Comparison of ENCODE assay signal across 8 cellular contexts in the genomic region with DNA sequence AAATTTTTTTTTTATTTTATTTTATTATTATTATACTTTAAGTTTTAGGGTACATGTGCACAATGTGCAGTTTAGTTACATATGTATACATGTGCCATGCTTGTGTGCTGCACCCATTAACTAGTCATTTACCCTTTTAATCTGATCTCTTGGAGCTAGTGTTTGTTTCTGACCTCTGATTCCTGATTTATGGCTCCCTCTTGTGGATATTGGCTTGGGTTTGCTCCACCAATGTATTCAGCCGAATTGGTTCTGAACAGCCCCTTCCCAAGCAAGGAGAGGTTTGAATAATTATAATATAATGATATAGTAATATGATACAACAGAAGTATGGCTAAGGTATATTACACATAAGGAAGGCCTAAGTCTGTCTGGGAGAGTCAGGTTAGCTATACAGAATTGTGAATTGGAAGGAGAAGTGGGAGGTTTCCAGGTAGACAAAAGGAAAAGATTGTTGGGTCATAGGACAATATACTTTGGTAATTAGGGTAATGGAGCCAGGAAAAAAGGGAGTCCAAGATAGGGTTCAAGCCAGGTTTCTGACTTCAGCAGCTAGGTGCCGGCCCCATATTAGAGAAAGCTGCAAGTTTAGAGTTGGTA. TPM values are rescaled to one million over a fixed set of nuclear protein-coding genes. Genes with fewer than 3 reads are reported as not detected.
A peak's percentile ranks its signal among the peaks of the same experiment; 100 is the strongest.
DNase-seq lines count a peak whose midpoint lies in the region; ATAC-seq and TF ChIP-seq lines count a peak whose summit lies in the region.

No MANE protein-coding gene starts in this region.

- H3K27me3 ChIP-seq in BJ (ENCODE audit: control insufficient read depth, insufficient read depth, low read length) (no peaks in the 10 kb centered on the region; the same call in 1 of the 2 replicates), tibial nerve (no peaks in the 10 kb centered on the region)

- CTCF ChIA-PET in BJ (lab: Yijun Ruan, JAX): interaction anchor here (0.6 to 3.3 kb wide), 35 partner anchors 9 to 876 kb away, joined by 3 to 40 read pairs (median 3); partner anchors contain the start of gene IVNS1ABP

- H3K36me3 ChIP-seq in BJ (ENCODE audit: control insufficient read depth, insufficient read depth, low read length) (no peaks in the 10 kb centered on the region), tibial nerve (no peaks in the 10 kb centered on the region)

- H3K27ac ChIP-seq in tibial nerve: no peak overlapping the region

- no peak overlapping the region for H3K27ac Mint-ChIP-seq in effector memory CD8-positive, alpha-beta T cell

- no peaks in the 10 kb centered on the region for H3K9me3 ChIP-seq in tibial nerve

- TF ChIP-seq EP300 in tibial nerve (IDR thresholded peaks at IDR 0.05): no peak

- ATAC-seq in GM18499 (IDR thresholded peaks at IDR 0.05; ENCODE audit: insufficient read depth, unreplicated experiment): peak; percentile 50
- peak; percentile 75 for ATAC-seq in HG03280 (IDR thresholded peaks at IDR 0.05; ENCODE audit: unreplicated experiment)
- no peak for ATAC-seq in effector memory CD8-positive, alpha-beta T cell (replicated peaks)

- H3K36me3 Mint-ChIP-seq in effector memory CD8-positive, alpha-beta T cell (ENCODE audit: insufficient read depth): no peaks in the 10 kb centered on the region

- no peaks in the 10 kb centered on the region for H3K4me1 ChIP-seq in tibial nerve

- peaks cover 0 to 8% of the 10 kb centered on the region in 2 donors for H3K27me3 Mint-ChIP-seq in effector memory CD8-positive, alpha-beta T cell

- POLR2A ChIA-PET in BJ (lab: Charles Lee): interaction anchor here (0.6 kb wide), 1 partner anchor 15 kb away, joined by 4 read pairs; no protein-coding TSS in a partner anchor

- peak; percentile 59 for TF ChIP-seq CTCF in BJ (IDR thresholded peaks at IDR 0.05; ENCODE audit: insufficient read depth, low read depth, low read length)
- TF ChIP-seq CTCF in tibial nerve (IDR thresholded peaks at IDR 0.05): peak; percentile 23 to 54 (median 35)

- no peaks in the 10 kb centered on the region for H3K9me3 Mint-ChIP-seq in effector memory CD8-positive, alpha-beta T cell

- no peak overlapping the region for H3K4me3 Mint-ChIP-seq in effector memory CD8-positive, alpha-beta T cell

- no peak for TF ChIP-seq POLR2A in tibial nerve (IDR thresholded peaks at IDR 0.05)

- 49 to 50% methylated on average over 2 of the region's 2 CpGs for WGBS in tibial nerve, 2 donors

- peaks cover 7 to 9% of the 10 kb centered on the region in 2 donors for H3K4me1 Mint-ChIP-seq in effector memory CD8-positive, alpha-beta T cell (ENCODE audit: low read depth in 2 of 2)

- no peak overlapping the region for H3K4me3 ChIP-seq in BJ (ENCODE audit: low read depth, low read length)
- H3K4me3 ChIP-seq in tibial nerve: no peak overlapping the region

- DNase-seq in BJ (ENCODE audit: low read depth) (no peak), NCI-H446 treated with DMSO at 0.1 percent for 48 hours (lab: John Stamatoyannopoulos, UW) (peak; percentile 18), amniotic stem cell (lab: John Stamatoyannopoulos, UW) (peak; percentile 2), iris pigment epithelial cell (ENCODE audit: low read depth) (peak; percentile 40), tibial nerve (ENCODE audit: low spot score in 2 of 2) (peak in 1 of 2 donors; percentile 44)
- DNase-seq in effector memory CD8-positive, alpha-beta T cell: no peak

RNA-seq across cellular contexts. Expression of gene HMCN1, which starts 53.1 kb away (rescaled TPM):
- polyA plus RNA-seq in BJ (2011; rRNA removed): 13.3 and 16.2 TPM in 2 replicates
- 7.9 and 14.7 TPM in 2 replicates for polyA minus RNA-seq in BJ (2011; rRNA and poly(A)+ RNA removed)
- 10 to 100 TPM in 1 of 4 donors, 1 to 10 TPM in 3; 2.1 to 13.3 (median 3.9) TPM for total RNA-seq in tibial nerve

Comparison
In these comparisons a context has a peak if more than half of its experiments do, and no peak if none do; other contexts are left out.
1. DNase-seq: peak in NCI-H446 treated with DMSO at 0.1 percent for 48 hours (single experiment), amniotic stem cell (single experiment) and iris pigment epithelial cell (single experiment); none in BJ (single experiment) and effector memory CD8-positive, alpha-beta T cell (0 of 3).